ENCODE assay signal across 12 cellular contexts in the genomic region with DNA sequence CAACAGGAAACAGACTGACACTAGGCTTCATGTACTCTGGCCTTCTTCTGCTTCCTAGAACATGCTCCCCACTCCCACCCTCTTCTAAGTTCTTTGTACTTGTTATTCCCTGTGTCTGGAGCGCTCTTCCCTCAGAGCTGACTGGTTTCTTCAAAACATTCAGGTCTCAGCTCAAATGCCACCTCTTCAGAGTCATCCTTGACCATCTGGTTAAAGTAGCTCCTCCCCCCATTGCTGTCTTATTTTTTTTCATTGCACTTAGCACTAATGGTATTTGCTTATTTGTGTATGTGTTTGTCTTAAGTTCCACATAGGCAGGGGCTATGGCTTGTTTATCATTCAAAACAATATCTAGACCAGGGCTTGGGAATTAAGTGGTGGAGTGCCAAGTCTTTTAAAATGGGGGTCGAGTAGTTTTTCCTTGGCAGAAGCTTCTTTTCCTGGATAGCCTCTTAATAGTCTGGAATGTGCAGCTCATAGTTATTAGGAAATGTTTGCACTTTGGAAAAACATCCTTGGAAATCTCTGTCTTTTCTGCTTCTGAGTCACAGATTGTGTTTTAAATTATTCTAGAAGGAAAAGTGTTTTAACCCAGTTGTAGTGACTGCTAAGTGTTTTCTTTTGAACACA. TPM values are rescaled to one million over a fixed set of nuclear protein-coding genes. Genes with fewer than 3 reads are reported as not detected.
A peak's percentile ranks its signal among the peaks of the same experiment; 100 is the strongest.
DNase-seq lines count a peak whose midpoint lies in the region; ATAC-seq, FAIRE-seq and TF ChIP-seq lines count a peak whose summit lies in the region.
"Had no signal": no experiment of that assay in that cellular context is flagged by ENCODE, and none has a peak within 500 bp of the region (broad histone marks: within the 10 kb centered on the region; RNA-seq: fewer than 3 reads in every experiment).

No MANE protein-coding gene starts in this region.

- H3K27ac ChIP-seq in astrocyte (ENCODE audit: low read depth, low read length) (peak overlapping the region; percentile 37), right cardiac atrium (ENCODE audit: low read length) (no peak overlapping the region), upper lobe of right lung (peak overlapping the region; percentile 17)

- H3K9me3 Mint-ChIP-seq in activated naive CD4-positive, alpha-beta T cell treated with anti-CD3 and anti-CD28 coated beads, Interleukin-2, amount 50 U/mL, for 24 hours: no peaks in the 10 kb centered on the region
- H3K9me3 Mint-ChIP-seq in astrocyte (ENCODE audit: unreplicated experiment): no peaks in the 10 kb centered on the region
- H3K9me3 Mint-ChIP-seq: T-helper 1 cell treated with Interleukin-12 subunit alpha and Interleukin-12 subunit beta and Interleukin-4 antibody, amounts not matched to agents 30 μg/mL and 1 μg/mL, for 36 hours had no signal

- H2AFZ ChIP-seq in astrocyte (ENCODE audit: low read depth, low read length): no peak overlapping the region

- H3K4me1 ChIP-seq in astrocyte (ENCODE audit: insufficient read depth, low read length): peaks cover 18% of the 10 kb centered on the region
- H3K4me1 ChIP-seq in right cardiac atrium (ENCODE audit: control insufficient read depth, insufficient read depth, low read length): peaks cover 13% of the 10 kb centered on the region
- peaks cover 28% of the 10 kb centered on the region for H3K4me1 ChIP-seq in upper lobe of right lung

- peaks cover 83% of the 10 kb centered on the region for H3K79me2 ChIP-seq in astrocyte (ENCODE audit: insufficient read depth, low read length)

- FAIRE-seq in astrocyte (lab: Jason Lieb, UNC): peak; percentile 93

- H3K9me3 ChIP-seq in astrocyte (ENCODE audit: insufficient read depth, low read depth, low read length) (no peaks in the 10 kb centered on the region), right cardiac atrium (ENCODE audit: control insufficient read depth, low read length) (no peaks in the 10 kb centered on the region), upper lobe of right lung (no peaks in the 10 kb centered on the region)

- intact Hi-C loops in right cardiac atrium (cut with DNase I) (no loop called here), upper lobe of right lung (cut with DNase I) (no loop called here)

- H3K4me3 Mint-ChIP-seq in activated naive CD4-positive, alpha-beta T cell treated with anti-CD3 and anti-CD28 coated beads, Interleukin-2, amount 50 U/mL, for 24 hours: no peak overlapping the region
- peak overlapping the region; percentile 76 for H3K4me3 Mint-ChIP-seq in astrocyte (ENCODE audit: unreplicated experiment)
- H3K4me3 Mint-ChIP-seq: T-helper 1 cell treated with Interleukin-12 subunit alpha and Interleukin-12 subunit beta and Interleukin-4 antibody, amounts not matched to agents 30 μg/mL and 1 μg/mL, for 36 hours had no signal

- peak overlapping the region; percentile 61 for H3K27ac Mint-ChIP-seq in activated naive CD4-positive, alpha-beta T cell treated with anti-CD3 and anti-CD28 coated beads, Interleukin-2, amount 50 U/mL, for 24 hours
- H3K27ac Mint-ChIP-seq in astrocyte (ENCODE audit: unreplicated experiment): peak overlapping the region; percentile 94
- H3K27ac Mint-ChIP-seq: T-helper 1 cell treated with Interleukin-12 subunit alpha and Interleukin-12 subunit beta and Interleukin-4 antibody, amounts not matched to agents 30 μg/mL and 1 μg/mL, for 36 hours had no signal

- H4K20me1 ChIP-seq in astrocyte (ENCODE audit: insufficient read depth, low read length): peaks cover 73% of the 10 kb centered on the region

- no peaks in the 10 kb centered on the region for H3K27me3 Mint-ChIP-seq in activated naive CD4-positive, alpha-beta T cell treated with anti-CD3 and anti-CD28 coated beads, Interleukin-2, amount 50 U/mL, for 24 hours
- H3K27me3 Mint-ChIP-seq in astrocyte (ENCODE audit: low read depth, unreplicated experiment): no peaks in the 10 kb centered on the region

- H3K4me1 Mint-ChIP-seq in activated naive CD4-positive, alpha-beta T cell treated with anti-CD3 and anti-CD28 coated beads, Interleukin-2, amount 50 U/mL, for 24 hours: peaks cover 59% of the 10 kb centered on the region
- H3K4me1 Mint-ChIP-seq in astrocyte (ENCODE audit: low read depth, unreplicated experiment): peaks cover 42% of the 10 kb centered on the region

- no peak for DNase-seq in activated naive CD4-positive, alpha-beta T cell treated with Interleukin-2 at 50 U/mL for 16 hours
- DNase-seq in astrocyte (ENCODE audit: low read depth) (peak; percentile 65), right cardiac atrium (no peak), upper lobe of right lung (no peak), OCI-M1 (lab: John Stamatoyannopoulos, UW) (no peak)
- no peak for DNase-seq in activated effector memory CD4-positive, alpha-beta T cell treated with anti-CD3 and anti-CD28 coated beads, Interleukin-2, amount 50 U/mL, for 16 hours
- DNase-seq: activated T-cell treated with anti-CD3 and anti-CD28 coated beads, Interleukin-2, amount 50 U/mL, for 1 hour; NCI-H345; stimulated activated CD4-positive, alpha-beta T cell treated with anti-CD3 and anti-CD28 coated beads, Interleukin-4, amount 100 ng/mL, for 4 hours had no signal

- ATAC-seq in right cardiac atrium: peak; percentile 38 to 43
- no peak for ATAC-seq in upper lobe of right lung
- no peak for ATAC-seq in GM19023 (IDR thresholded peaks at IDR 0.05; ENCODE audit: unreplicated experiment)

- no peak overlapping the region for H3K4me3 ChIP-seq in astrocyte (ENCODE audit: insufficient read depth, low read depth, low read length)
- no peak overlapping the region for H3K4me3 ChIP-seq in right cardiac atrium (ENCODE audit: low read length)
- no peak overlapping the region for H3K4me3 ChIP-seq in upper lobe of right lung

- H3K36me3 ChIP-seq in astrocyte (ENCODE audit: insufficient read depth, low read length) (no peaks in the 10 kb centered on the region), upper lobe of right lung (peaks cover under 1% of the 10 kb centered on the region)

- H3K9ac ChIP-seq in astrocyte (ENCODE audit: low read length): no peak overlapping the region

- peaks cover 9% of the 10 kb centered on the region for H3K36me3 Mint-ChIP-seq in activated naive CD4-positive, alpha-beta T cell treated with anti-CD3 and anti-CD28 coated beads, Interleukin-2, amount 50 U/mL, for 24 hours
- peaks cover 9% of the 10 kb centered on the region for H3K36me3 Mint-ChIP-seq in astrocyte (ENCODE audit: low read depth, unreplicated experiment)

- peak overlapping the region; percentile 61 for H3K4me2 ChIP-seq in astrocyte (ENCODE audit: low read length)

- TF ChIP-seq CTCF in astrocyte (IDR thresholded peaks at IDR 0.05; ENCODE audit: insufficient read depth, low read depth, low read length): no peak
- no peak for TF ChIP-seq CTCF in upper lobe of right lung (IDR thresholded peaks at IDR 0.05)

- H3K27me3 ChIP-seq in astrocyte (ENCODE audit: insufficient read depth, low read length): no peaks in the 10 kb centered on the region
- H3K27me3 ChIP-seq in right cardiac atrium (ENCODE audit: control insufficient read depth, insufficient read depth): no peaks in the 10 kb centered on the region
- H3K27me3 ChIP-seq in upper lobe of right lung: no peaks in the 10 kb centered on the region

- WGBS in right cardiac atrium: 48% methylated on average over 2 of the region's 2 CpGs

RNA-seq across cellular contexts. Expression of gene RALA, which starts 60.0 kb away (rescaled TPM):
- total RNA-seq in astrocyte: 68.6 and 70.2 TPM in 2 replicates
- total RNA-seq in right cardiac atrium: 10 to 100 TPM; 21.0 to 23.9 (median 22.4) TPM
- 20.9 TPM for polyA plus RNA-seq in right cardiac atrium
- total RNA-seq in upper lobe of right lung: 53.4 TPM

Comparison
In these comparisons a context has a peak if more than half of its experiments do, and no peak if none do; other contexts are left out.
1. ATAC-seq: peak in right cardiac atrium (2 of 2); none in upper lobe of right lung (single experiment) and GM19023 (single experiment).